In genomic region chr14:90424075-90424474, GRCh38 we compare ENCODE assay signal across 22 cellular contexts. TPM values are rescaled to one million over a fixed set of nuclear protein-coding genes. Genes with fewer than 3 reads are reported as not detected.
DNase-seq lines count a peak whose midpoint lies in the region; ATAC-seq, FAIRE-seq and TF ChIP-seq lines count a peak whose summit lies in the region.
"Had no signal": no experiment of that assay in that cellular context is flagged by ENCODE, and none has a peak within 500 bp of the region (broad histone marks: within the 10 kb centered on the region; RNA-seq: fewer than 3 reads in every experiment).

No MANE protein-coding gene starts in this region.

- POLR2A ChIA-PET in H1 (lab: Charles Lee; ENCODE audit: partially characterized antibody) = interaction anchor here (1.3 kb wide), 1 partner anchor 17 kb away, joined by 3 read pairs; no protein-coding TSS in a partner anchor

- H3K36me3 ChIP-seq in H1 (ENCODE audit: control insufficient read depth in 2 of 4, insufficient read depth in 4 of 4, low read length in 3 of 4) = no peaks in the 10 kb centered on the region
- H3K36me3 ChIP-seq in neuronal stem cell (replicated peaks in 1 of 2; ENCODE audit: control insufficient read depth in 2 of 2, insufficient read depth in 2 of 2, low read length in 2 of 2) = no peaks in the 10 kb centered on the region

- H4K8ac ChIP-seq in H9 (replicated peaks; ENCODE audit: insufficient read length, low read depth, low read length) (no peak overlapping the region), H1 (ENCODE audit: extremely low read depth, insufficient read depth, low read length) (no peak overlapping the region), neuronal stem cell (ENCODE audit: low read depth, low read length) (no peak overlapping the region)

- H3K23ac ChIP-seq in H9 (ENCODE audit: insufficient read length, low read depth, low read length) = no peak overlapping the region
- no peak overlapping the region for H3K23ac ChIP-seq in H1 (ENCODE audit: insufficient read length)
- peak overlapping the region; percentile 28 for H3K23ac ChIP-seq in neuronal stem cell (ENCODE audit: low read depth, low read length, poor library complexity)

- H4K5ac ChIP-seq in H9 (ENCODE audit: insufficient read length, low read depth, low read length) = no peak overlapping the region
- no peak overlapping the region for H4K5ac ChIP-seq in H1 (ENCODE audit: insufficient read length, low read depth, low read length)

- WGBS in H9 (ENCODE audit: extremely low coverage, insufficient read length, low lambda C conversion rate) = no CpG with 5 or more reads among the region's 6 CpGs
- 87% methylated on average over 6 of the region's 6 CpGs; no CpG with 5 or more reads in 1 of the 2 experiments for WGBS in H1 (ENCODE audit: extremely low coverage in 1 of 2, insufficient coverage in 1 of 2, insufficient read length in 1 of 2, insufficient replicate concordance in 2 of 2, low coverage in 1 of 2, low lambda C conversion rate in 2 of 2, missing lambda C conversion rate in 1 of 2), 2 experiments
- WGBS in neuronal stem cell (ENCODE audit: extremely low coverage in 2 of 2, insufficient read length in 2 of 2, insufficient replicate concordance in 1 of 2), 2 donors = no CpG with 5 or more reads among the region's 6 CpGs

- no peak overlapping the region; the same call in 1 of the 2 replicates for H3K14ac ChIP-seq in H9 (ENCODE audit: insufficient read depth, low read length)
- H3K14ac ChIP-seq in H1 (ENCODE audit: insufficient read length) = no peak overlapping the region
- peak overlapping the region; percentile 60 for H3K14ac ChIP-seq in neuronal stem cell (ENCODE audit: low read length)

- no peaks in the 10 kb centered on the region for H3K9me3 Mint-ChIP-seq in T-helper 1 cell treated with Interleukin-12 subunit alpha and Interleukin-12 subunit beta and Interleukin-4 antibody, amounts not matched to agents 30 μg/mL and 1 μg/mL, for 36 hours
- no peaks in the 10 kb centered on the region for H3K9me3 Mint-ChIP-seq in H9
- H3K9me3 Mint-ChIP-seq in activated T-cell treated with anti-CD3 and anti-CD28 coated beads, Interleukin-2, amount 50 U/mL, for 24 hours = no peaks in the 10 kb centered on the region
- H3K9me3 Mint-ChIP-seq: CD4-positive, CD25-positive, alpha-beta regulatory T cell; CD8-positive, alpha-beta memory T cell; HFFc6; IgD-negative memory B cell had no signal

- H3K4me1 Mint-ChIP-seq in T-helper 1 cell treated with Interleukin-12 subunit alpha and Interleukin-12 subunit beta and Interleukin-4 antibody, amounts not matched to agents 30 μg/mL and 1 μg/mL, for 36 hours (ENCODE audit: low read depth) = no peaks in the 10 kb centered on the region
- H3K4me1 Mint-ChIP-seq in H9 = peaks cover 18 to 19% of the 10 kb centered on the region in 2 experiments
- no peaks in the 10 kb centered on the region for H3K4me1 Mint-ChIP-seq in activated T-cell treated with anti-CD3 and anti-CD28 coated beads, Interleukin-2, amount 50 U/mL, for 24 hours (ENCODE audit: low read depth)
- H3K4me1 Mint-ChIP-seq: CD4-positive, CD25-positive, alpha-beta regulatory T cell; CD8-positive, alpha-beta memory T cell had no signal

- H3K4me2 ChIP-seq in H9 (ENCODE audit: insufficient read depth, insufficient read length, low read length) (no peak overlapping the region), H1 (ENCODE audit: insufficient read depth in 1 of 2, low read depth in 2 of 2, low read length in 2 of 2) (no peak overlapping the region), neuronal stem cell (ENCODE audit: insufficient read depth, low read length, poor library complexity, severe bottlenecking) (no peak overlapping the region)
- H3K4me2 ChIP-seq: A549 had no signal

- no peak overlapping the region for H2BK20ac ChIP-seq in H9 (ENCODE audit: low read depth, low read length, poor library complexity, severe bottlenecking)
- no peak overlapping the region for H2BK20ac ChIP-seq in H1 (ENCODE audit: low read length)

- TF ChIP-seq CTCF in H9 (conservative IDR thresholded peaks at IDR 0.05) (no peak), H1 (IDR thresholded peaks at IDR 0.05; ENCODE audit: control extremely low read depth in 1 of 3, insufficient read depth in 1 of 3, low read depth in 1 of 3, low read length in 3 of 3) (0 out of 4 replicates have a peak, but pooled peaks of 1 of the 3 experiments have one; percentile 10)

- H3K27me3 ChIP-seq in H9 (ENCODE audit: insufficient read depth, low read length) = no peaks in the 10 kb centered on the region
- H3K27me3 ChIP-seq in H1 (replicated peaks in 1 of 4; ENCODE audit: control insufficient read depth in 3 of 4, extremely low read depth in 1 of 4, insufficient read depth in 3 of 4, low read length in 3 of 4) = no peaks in the 10 kb centered on the region
- H3K27me3 ChIP-seq in neuronal stem cell (ENCODE audit: control insufficient read depth in 3 of 3, insufficient read depth in 3 of 3, low read depth in 1 of 3, low read length in 3 of 3) = no peaks in the 10 kb centered on the region

- no peak overlapping the region for H3K56ac ChIP-seq in H9 (ENCODE audit: insufficient read length, low read depth, low read length)
- H3K56ac ChIP-seq in H1 (replicated peaks; ENCODE audit: insufficient read length, low read depth, low read length) = no peak overlapping the region

- no peaks in the 10 kb centered on the region for H3K4me1 ChIP-seq in H9 (ENCODE audit: insufficient read depth, low read length)
- H3K4me1 ChIP-seq in H1 (replicated peaks in 1 of 4; ENCODE audit: control insufficient read depth in 3 of 4, insufficient read depth in 4 of 4, low read length in 3 of 4) = peaks cover 0 to 13% (median 3%) of the 10 kb centered on the region in 4 experiments; a peak in 5 of 7 replicates
- H3K4me1 ChIP-seq in neuronal stem cell (ENCODE audit: control insufficient read depth in 2 of 2, insufficient read depth in 1 of 2, low read depth in 1 of 2, low read length in 2 of 2) = peaks cover 13 to 31% of the 10 kb centered on the region in 2 donors

- H3K79me2 ChIP-seq in H9 (ENCODE audit: insufficient read depth, low read length) = no peaks in the 10 kb centered on the region
- H3K79me2 ChIP-seq in H1 (ENCODE audit: control insufficient read depth in 1 of 2, insufficient read depth in 2 of 2, low read length in 2 of 2) = no peaks in the 10 kb centered on the region

- H3K27ac ChIP-seq in H9 (ENCODE audit: insufficient read length, low read depth, low read length) = no peak overlapping the region
- no peak overlapping the region; the same call in 1 of the 2 replicates for H3K27ac ChIP-seq in H1 (ENCODE audit: low read depth, low read length)
- H3K27ac ChIP-seq in neuronal stem cell (replicated peaks; ENCODE audit: low read length) = no peak overlapping the region
- H3K27ac ChIP-seq: 22Rv1, A549 had no signal

- CTCF ChIA-PET in H1 (lab: Charles Lee; ENCODE audit: partially characterized antibody) = interaction anchor here (0.8 kb wide), 1 partner anchor 90 kb away, joined by 3 read pairs; no protein-coding TSS in a partner anchor

- no peak for FAIRE-seq in H1 (lab: Jason Lieb, UNC)
- FAIRE-seq: A549, G401.6, GM12891, HepG2, HTR-8/SVneo had no signal

- H3T11ph ChIP-seq in H9 (ENCODE audit: low read length) = no peak overlapping the region

- TF ChIP-seq RAD21 in H1 (IDR thresholded peaks at IDR 0.05 in 1 of 2, conservative IDR thresholded peaks at IDR 0.05 in 1 of 2; ENCODE audit: low read depth in 2 of 2, low read length in 2 of 2) = no peak; a peak in 1 of 4 replicates

- no peak overlapping the region for H2BK12ac ChIP-seq in H9 (ENCODE audit: insufficient read length, low read depth, low read length)
- H2BK12ac ChIP-seq in H1 (ENCODE audit: low read depth, low read length) = no peak overlapping the region
- peak overlapping the region; percentile 80 for H2BK12ac ChIP-seq in neuronal stem cell (ENCODE audit: low read length)

- H3K27ac Mint-ChIP-seq in T-helper 1 cell treated with Interleukin-12 subunit alpha and Interleukin-12 subunit beta and Interleukin-4 antibody, amounts not matched to agents 30 μg/mL and 1 μg/mL, for 36 hours = peak overlapping the region; percentile 26
- H3K27ac Mint-ChIP-seq in H9 = peak overlapping the region in 2 of 3 experiments; percentile 29 to 95; a peak in 3 of 7 replicates
- no peak overlapping the region for H3K27ac Mint-ChIP-seq in activated T-cell treated with anti-CD3 and anti-CD28 coated beads, Interleukin-2, amount 50 U/mL, for 24 hours
- H3K27ac Mint-ChIP-seq: CD4-positive, CD25-positive, alpha-beta regulatory T cell; CD8-positive, alpha-beta memory T cell; HFFc6; IgD-negative memory B cell had no signal

- no peak overlapping the region for H3K18ac ChIP-seq in H9 (ENCODE audit: insufficient read length, low read depth, low read length)
- H3K18ac ChIP-seq in H1 (ENCODE audit: extremely low read depth, low read length) = no peak overlapping the region
- peak overlapping the region; percentile 85 for H3K18ac ChIP-seq in neuronal stem cell (ENCODE audit: low read length)

- H3K4ac ChIP-seq in H9 (ENCODE audit: low read depth, low read length) = no peak overlapping the region
- peak overlapping the region; percentile 9 for H3K4ac ChIP-seq in H1 (replicated peaks; ENCODE audit: insufficient read length, low read depth, low read length)
- no peak overlapping the region for H3K4ac ChIP-seq in neuronal stem cell (ENCODE audit: low read length)

- H3K9me3 ChIP-seq in H9 (ENCODE audit: control insufficient read depth, low read depth, low read length) = no peaks in the 10 kb centered on the region
- no peaks in the 10 kb centered on the region for H3K9me3 ChIP-seq in H1 (ENCODE audit: insufficient read depth in 2 of 2, low read depth in 1 of 2, low read length in 1 of 2)
- peaks cover under 1% of the 10 kb centered on the region in 2 donors for H3K9me3 ChIP-seq in neuronal stem cell (replicated peaks in 1 of 2; ENCODE audit: control insufficient read depth in 2 of 2, insufficient read depth in 1 of 2, low read depth in 1 of 2, low read length in 2 of 2)
- H3K9me3 ChIP-seq: A549 had no signal

- H2AFZ ChIP-seq in H9 (ENCODE audit: low read length) (no peak overlapping the region), H1 (ENCODE audit: low read length) (0 out of 2 replicates have a peak overlapping the region, but pooled peaks have one; percentile 87), neuronal stem cell (ENCODE audit: low read length) (peak overlapping the region; percentile 38)

- H2BK5ac ChIP-seq in H9 (ENCODE audit: insufficient read length, low read length) (no peak overlapping the region), H1 (ENCODE audit: low read depth, low read length) (no peak overlapping the region), neuronal stem cell (ENCODE audit: low read length) (peak overlapping the region; percentile 45)

- H2BK15ac ChIP-seq in H9 (ENCODE audit: low read depth, low read length) (no peak overlapping the region), H1 (ENCODE audit: low read length) (no peak overlapping the region), neuronal stem cell (ENCODE audit: low read length) (peak overlapping the region; percentile 56)

- no peaks in the 10 kb centered on the region for H3K27me3 Mint-ChIP-seq in T-helper 1 cell treated with Interleukin-12 subunit alpha and Interleukin-12 subunit beta and Interleukin-4 antibody, amounts not matched to agents 30 μg/mL and 1 μg/mL, for 36 hours (ENCODE audit: low read depth)
- no peaks in the 10 kb centered on the region; the same call in 1 of the 2 replicates for H3K27me3 Mint-ChIP-seq in H9 (ENCODE audit: low read depth)
- H3K27me3 Mint-ChIP-seq in activated T-cell treated with anti-CD3 and anti-CD28 coated beads, Interleukin-2, amount 50 U/mL, for 24 hours = no peaks in the 10 kb centered on the region
- H3K27me3 Mint-ChIP-seq: CD4-positive, CD25-positive, alpha-beta regulatory T cell had no signal

- no peak for ATAC-seq in HG03439 (IDR thresholded peaks at IDR 0.05; ENCODE audit: unreplicated experiment)
- ATAC-seq: A549, HCT116, HepG2 had no signal

- no peak for TF ChIP-seq EP300 in H1 (IDR thresholded peaks at IDR 0.05; ENCODE audit: borderline replicate concordance in 1 of 2, low read depth in 2 of 2, low read length in 2 of 2)

- H4K20me1 ChIP-seq in H9 (ENCODE audit: control insufficient read depth, insufficient read depth, insufficient read length) (no peaks in the 10 kb centered on the region), H1 (replicated peaks in 1 of 2; ENCODE audit: control insufficient read depth in 1 of 2, insufficient read depth in 2 of 2, low read length in 2 of 2) (no peaks in the 10 kb centered on the region)

- H3K4me3 ChIP-seq in H1 (ENCODE audit: extremely low read depth in 1 of 4, insufficient read depth in 2 of 4, low read depth in 3 of 4, low read length in 4 of 4) (no peak overlapping the region), neuronal stem cell (ENCODE audit: low read length in 2 of 2) (no peak overlapping the region)
- H3K4me3 ChIP-seq: A549 had no signal

- no peak overlapping the region for H3K9ac ChIP-seq in H9 (ENCODE audit: extremely low read depth, insufficient read length, low read length)
- no peak overlapping the region for H3K9ac ChIP-seq in H1 (replicated peaks in 1 of 4; ENCODE audit: extremely low read depth in 1 of 4, low read depth in 3 of 4, low read length in 3 of 4)
- H3K9ac ChIP-seq in neuronal stem cell (ENCODE audit: low read depth, low read length, poor library complexity) = peak overlapping the region; percentile 40

- H2AK5ac ChIP-seq in H9 (ENCODE audit: insufficient read length, low read length) (no peak overlapping the region), H1 (ENCODE audit: low read depth, low read length) (no peak overlapping the region), neuronal stem cell (ENCODE audit: low read depth, low read length) (no peak overlapping the region)

- no peak overlapping the region for H3K4me3 Mint-ChIP-seq in T-helper 1 cell treated with Interleukin-12 subunit alpha and Interleukin-12 subunit beta and Interleukin-4 antibody, amounts not matched to agents 30 μg/mL and 1 μg/mL, for 36 hours
- no peak overlapping the region; a peak in 1 of 5 replicates for H3K4me3 Mint-ChIP-seq in H9
- H3K4me3 Mint-ChIP-seq in activated T-cell treated with anti-CD3 and anti-CD28 coated beads, Interleukin-2, amount 50 U/mL, for 24 hours = no peak overlapping the region
- H3K4me3 Mint-ChIP-seq: CD4-positive, CD25-positive, alpha-beta regulatory T cell; CD8-positive, alpha-beta memory T cell; HFFc6; IgD-negative memory B cell had no signal

- no peaks in the 10 kb centered on the region for H3K79me1 ChIP-seq in H9 (ENCODE audit: insufficient read depth, low read depth, low read length, poor library complexity, severe bottlenecking)
- H3K79me1 ChIP-seq in H1 (ENCODE audit: low read depth, low read length) = no peaks in the 10 kb centered on the region
- H3K79me1 ChIP-seq in neuronal stem cell (ENCODE audit: low read depth, low read length) = no peaks in the 10 kb centered on the region

- DNase-seq in T-helper 1 cell (no peak), H9 (no peak), H1 (ENCODE audit: low read depth in 1 of 2, low spot score in 2 of 2) (no peak), neuronal stem cell (ENCODE audit: low spot score) (no peak), GM19238 (ENCODE audit: insufficient read length, low spot score) (no peak)
- no peak for DNase-seq in activated T-cell treated with anti-CD3 and anti-CD28 coated beads, Interleukin-2, amount 50 U/mL, for 24 hours
- DNase-seq: AML-193; CD4-positive, CD25-positive, alpha-beta regulatory T cell; CD8-positive, alpha-beta memory T cell; COR-L47; HFFc6; KBM-7 had no signal

- no peak overlapping the region for H4K91ac ChIP-seq in H9 (ENCODE audit: insufficient read length, low read depth, low read length)
- H4K91ac ChIP-seq in H1 (replicated peaks; ENCODE audit: insufficient read length, low read length) = peak overlapping the region; percentile 42
- no peak overlapping the region for H4K91ac ChIP-seq in neuronal stem cell (ENCODE audit: low read depth, low read length, poor library complexity)

- H2BK120ac ChIP-seq in H9 (ENCODE audit: low read depth, low read length, poor library complexity, severe bottlenecking) = no peak overlapping the region
- H2BK120ac ChIP-seq in H1 (replicated peaks; ENCODE audit: low read depth, low read length) = no peak overlapping the region
- H2BK120ac ChIP-seq in neuronal stem cell (ENCODE audit: low read depth, low read length) = peak overlapping the region; percentile 93

- no peaks in the 10 kb centered on the region for H3K36me3 Mint-ChIP-seq in T-helper 1 cell treated with Interleukin-12 subunit alpha and Interleukin-12 subunit beta and Interleukin-4 antibody, amounts not matched to agents 30 μg/mL and 1 μg/mL, for 36 hours (ENCODE audit: low read depth)
- no peaks in the 10 kb centered on the region; a peak in 1 of 7 replicates for H3K36me3 Mint-ChIP-seq in H9 (ENCODE audit: insufficient read depth in 1 of 3, low read depth in 3 of 3)
- H3K36me3 Mint-ChIP-seq in activated T-cell treated with anti-CD3 and anti-CD28 coated beads, Interleukin-2, amount 50 U/mL, for 24 hours (ENCODE audit: low read depth) = no peaks in the 10 kb centered on the region
- H3K36me3 Mint-ChIP-seq: CD4-positive, CD25-positive, alpha-beta regulatory T cell; CD8-positive, alpha-beta memory T cell had no signal

- H3K23me2 ChIP-seq in H9 (ENCODE audit: insufficient read length, low read depth, low read length, poor library complexity, severe bottlenecking) (no peaks in the 10 kb centered on the region), H1 (ENCODE audit: low read depth, low read length) (no peaks in the 10 kb centered on the region)

- TF ChIP-seq POLR2A in H1 (IDR thresholded peaks at IDR 0.05; ENCODE audit: control extremely low read depth in 1 of 2, low read depth in 2 of 2, low read length in 2 of 2) = no peak

RNA-seq across cellular contexts. Expression of gene CALM1, which starts 27.2 kb away (rescaled TPM):
- total RNA-seq in H9 (2021) = 354 TPM in 2 replicates
- total RNA-seq in H1 (2021; fragmentation: NEBNext Ultra II Directional; extraction: Animal tissue kit (Norgen Biotek cat#: 25700)) = 398 and 422 TPM in 2 replicates
- 279 and 285 TPM in 2 replicates for polyA plus RNA-seq in H1 (2011; rRNA removed)
- polyA plus RNA-seq in H1 (2011; cell fraction: cytosol; rRNA removed) = 386 TPM
- 172 TPM for polyA plus RNA-seq in H1 (2011; cell fraction: nucleus; rRNA removed)
- polyA plus RNA-seq in H1 (2012, experiment 1 of 2) = 280 to 423 TPM (median 293 TPM) in 4 replicates
- polyA plus RNA-seq in H1 (2012, experiment 2 of 2) = 59.7 TPM
- polyA plus RNA-seq in H1 (2013, experiment 1 of 2) = 408 TPM
- polyA plus RNA-seq in H1 (2013, experiment 2 of 2) = 425 TPM
- 201 and 209 TPM in 2 replicates for polyA minus RNA-seq in H1 (2011; rRNA and poly(A)+ RNA removed)
- 260 TPM for polyA minus RNA-seq in H1 (2011; cell fraction: cytosol; rRNA and poly(A)+ RNA removed)
- 276 TPM for polyA minus RNA-seq in H1 (2011; cell fraction: nucleus; rRNA and poly(A)+ RNA removed)
- polyA plus RNA-seq in neuronal stem cell (2013, experiment 1 of 2) = 396 TPM
- 424 TPM for polyA plus RNA-seq in neuronal stem cell (2013, experiment 2 of 2)
